Comparison of ENCODE assay signal across 1 cellular context in the genomic region with DNA sequence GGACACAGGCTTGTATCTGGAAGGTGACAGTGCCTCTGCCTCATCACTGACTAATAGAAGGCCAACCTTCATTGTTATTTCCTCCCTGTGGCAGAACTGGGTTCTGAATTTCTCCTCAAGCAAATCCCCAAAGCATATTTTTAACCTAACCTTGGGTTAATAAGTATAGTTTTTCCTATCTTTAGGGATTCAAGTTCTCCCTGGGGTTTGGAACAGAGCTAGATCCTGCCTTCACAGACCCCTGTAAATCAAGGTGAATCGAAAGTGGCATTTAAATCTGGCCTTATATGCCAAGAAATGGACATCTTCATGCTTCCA.
A peak's percentile ranks its signal among the peaks of the same experiment; 100 is the strongest.
TF ChIP-seq lines count a peak whose summit lies in the region.

No MANE protein-coding gene starts in this region.

TF ChIP-seq in GM12891, 5 proteins besides CTCF, POLR2A, EP300 and RAD21:
- 0 out of 2 replicates have a peak, but pooled peaks have one; percentile 4 for TF ChIP-seq TAF1 (IDR thresholded peaks at IDR 0.05; ENCODE audit: low read depth, low read length)
- no peak for TF ChIP-seq POU2F2 (IDR thresholded peaks at IDR 0.05; ENCODE audit: low read depth, low read length)
- no peak for TF ChIP-seq POLR2AphosphoS5 (IDR thresholded peaks at IDR 0.05; ENCODE audit: low read depth, low read length)
- TF ChIP-seq PAX5 (IDR thresholded peaks at IDR 0.05; ENCODE audit: insufficient read depth, low read length, severe bottlenecking) = no peak
- no peak for TF ChIP-seq SPI1 (IDR thresholded peaks at IDR 0.05; ENCODE audit: low read depth, low read length)
